Comparison of ENCODE assay signal across 17 cellular contexts in genomic region chr6:52124126-52125121, GRCh38. TPM values are rescaled to one million over a fixed set of nuclear protein-coding genes. Genes with fewer than 3 reads are reported as not detected.
"Had no signal": no experiment of that assay in that cellular context is flagged by ENCODE, and none has a peak within 500 bp of the region (broad histone marks: within the 10 kb centered on the region; RNA-seq: fewer than 3 reads in every experiment).

No MANE protein-coding gene starts in this region.

- H3K27ac Mint-ChIP-seq: activated naive CD8-positive, alpha-beta T cell treated with anti-CD3 and anti-CD28 coated beads, Interleukin-2, amount 10 ng/mL, durations not matched to agents 7 days and 5 days; activated T-helper 1 cell treated with anti-CD3 and anti-CD28 coated beads, Interleukin-12 subunit alpha, Interleukin-12 subunit beta, Interleukin-2, Interleukin-4 antibody, amounts not matched to agents 30 ng/mL and 10 ng/mL and 1 ng/mL, durations not matched to agents 14 hours and 24 hours and 36 hours; endodermal cell had no signal

- H3K9me3 Mint-ChIP-seq: activated naive CD8-positive, alpha-beta T cell treated with anti-CD3 and anti-CD28 coated beads, Interleukin-2, amount 10 ng/mL, durations not matched to agents 7 days and 5 days had no signal

- ATAC-seq: lower lobe of right lung had no signal

- H3K4me3 ChIP-seq: lower lobe of right lung, tibial nerve, uterus had no signal

- H3K36me3 Mint-ChIP-seq: activated naive CD8-positive, alpha-beta T cell treated with anti-CD3 and anti-CD28 coated beads, Interleukin-2, amount 10 ng/mL, durations not matched to agents 7 days and 5 days had no signal

- H3K36me3 ChIP-seq: lower lobe of right lung, tibial nerve, uterus had no signal

- H3K4me3 Mint-ChIP-seq: activated naive CD8-positive, alpha-beta T cell treated with anti-CD3 and anti-CD28 coated beads, Interleukin-2, amount 10 ng/mL, durations not matched to agents 7 days and 5 days; activated T-helper 1 cell treated with anti-CD3 and anti-CD28 coated beads, Interleukin-12 subunit alpha, Interleukin-12 subunit beta, Interleukin-2, Interleukin-4 antibody, amounts not matched to agents 30 ng/mL and 10 ng/mL and 1 ng/mL, durations not matched to agents 14 hours and 24 hours and 36 hours; endodermal cell had no signal

- H3K4me1 Mint-ChIP-seq: activated naive CD8-positive, alpha-beta T cell treated with anti-CD3 and anti-CD28 coated beads, Interleukin-2, amount 10 ng/mL, durations not matched to agents 7 days and 5 days had no signal

- H3K9me3 ChIP-seq: lower lobe of right lung, uterus had no signal

- DNase-seq: activated CD4-positive, alpha-beta T cell treated with anti-CD3 and anti-CD28 coated beads, Interleukin-2, amount 50 U/mL, for 1 hour; activated CD8-positive, alpha-beta memory T cell treated with anti-CD3 and anti-CD28 coated beads for 24 hours; activated naive CD4-positive, alpha-beta T cell; activated naive CD8-positive, alpha-beta T cell treated with anti-CD3 and anti-CD28 coated beads, Interleukin-2, amount 10 ng/mL, durations not matched to agents 7 days and 5 days; anterior cingulate cortex; endodermal cell; erythroblast; lower lobe of right lung; midbrain; stimulated activated CD4-positive, alpha-beta T cell treated with anti-CD3 and anti-CD28 coated beads, Interleukin-15, amount 100 ng/mL, for 24 hours; stimulated activated CD4-positive, alpha-beta T cell treated with anti-CD3 and anti-CD28 coated beads, Interleukin-4, amount 100 ng/mL, for 1 hour; stimulated activated naive CD4-positive, alpha-beta T cell; uterus had no signal

- H3K27ac ChIP-seq: lower lobe of right lung, tibial nerve, uterus had no signal

- H3K4me1 ChIP-seq: lower lobe of right lung, tibial nerve, uterus had no signal

RNA-seq across cellular contexts. Expression of gene PKHD1, which starts 37.0 kb away (rescaled TPM):
- total RNA-seq: activated naive CD8-positive, alpha-beta T cell treated with anti-CD3 and anti-CD28 coated beads, Interleukin-2, amount 10 ng/mL, durations not matched to agents 7 days and 5 days; activated T-helper 1 cell treated with anti-CD3 and anti-CD28 coated beads, Interleukin-12 subunit alpha, Interleukin-12 subunit beta, Interleukin-2, Interleukin-4 antibody, amounts not matched to agents 30 ng/mL and 10 ng/mL and 1 ng/mL, durations not matched to agents 14 hours and 24 hours and 36 hours; bronchial epithelial cell; dermis microvascular lymphatic vessel endothelial cell had no signal
